Comparison of ENCODE assay signal across 14 cellular contexts in genomic region chr6:156425374-156425773, GRCh38.
A peak's percentile ranks its signal among the peaks of the same experiment; 100 is the strongest.
DNase-seq lines count a peak whose midpoint lies in the region; ATAC-seq and TF ChIP-seq lines count a peak whose summit lies in the region.
"Had no signal": no experiment of that assay in that cellular context is flagged by ENCODE, and none has a peak within 500 bp of the region (broad histone marks: within the 10 kb centered on the region; RNA-seq: fewer than 3 reads in every experiment).

No MANE protein-coding gene starts in this region.

- TF ChIP-seq CTCF in fibroblast of lung (conservative IDR thresholded peaks at IDR 0.05 in 1 of 2, IDR thresholded peaks at IDR 0.05 in 1 of 2; ENCODE audit: low read depth in 1 of 2, low read length in 2 of 2) = no peak
- no peak for TF ChIP-seq CTCF in CD14-positive monocyte (IDR thresholded peaks at IDR 0.05)

- DNase-seq in ELR (ENCODE audit: low read depth) (peak; percentile 59), fibroblast of lung (ENCODE audit: low read depth in 2 of 2) (peak; percentile 78 to 94), skeletal muscle cell (ENCODE audit: low read depth) (peak; percentile 48), germinal center (ENCODE audit: low spot score) (no peak), CD14-positive monocyte (ENCODE audit: low spot score) (no peak), NCI-H2029 treated with DMSO at 0.1 percent for 48 hours (lab: John Stamatoyannopoulos, UW) (no peak), NK-92 (lab: John Stamatoyannopoulos, UW; ENCODE audit: unreplicated experiment) (no peak)
- DNase-seq: activated naive CD4-positive, alpha-beta T cell treated with anti-CD3 and anti-CD28 coated beads, Interleukin-2, amount 10 ng/mL, durations not matched to agents 7 days and 5 days; CD8-positive, alpha-beta T cell; foreskin melanocyte; NCI-H345; right lobe of liver had no signal

- H3K27ac Mint-ChIP-seq in CD14-positive monocyte = no peak overlapping the region
- H3K27ac Mint-ChIP-seq: CD8-positive, alpha-beta T cell had no signal

- no peaks in the 10 kb centered on the region for H3K27me3 ChIP-seq in fibroblast of lung (ENCODE audit: control insufficient read depth, insufficient read depth, low read length)
- H3K27me3 ChIP-seq: right lobe of liver had no signal

- no peaks in the 10 kb centered on the region for H3K36me3 Mint-ChIP-seq in CD14-positive monocyte
- H3K36me3 Mint-ChIP-seq: CD8-positive, alpha-beta T cell had no signal

- no peak overlapping the region for H3K4me3 ChIP-seq in fibroblast of lung (replicated peaks in 1 of 4; ENCODE audit: control extremely low read depth in 1 of 4, insufficient read depth in 1 of 4, low read depth in 3 of 4, low read length in 4 of 4)
- H3K4me3 ChIP-seq in skeletal muscle cell (ENCODE audit: low read depth, low read length) = no peak overlapping the region
- H3K4me3 ChIP-seq: right lobe of liver had no signal

- no peaks in the 10 kb centered on the region for H3K9me3 ChIP-seq in fibroblast of lung (ENCODE audit: control insufficient read depth, insufficient read depth, low read depth, low read length)
- H3K9me3 ChIP-seq: right lobe of liver had no signal

- H4K20me1 ChIP-seq in fibroblast of lung (ENCODE audit: control insufficient read depth, extremely low read depth, insufficient read depth, low read length) = no peaks in the 10 kb centered on the region

- no peak overlapping the region for H3K4me3 Mint-ChIP-seq in CD14-positive monocyte
- H3K4me3 Mint-ChIP-seq: activated naive CD4-positive, alpha-beta T cell treated with anti-CD3 and anti-CD28 coated beads, Interleukin-2, amount 10 ng/mL, durations not matched to agents 7 days and 5 days had no signal

- H3K4me1 Mint-ChIP-seq in CD14-positive monocyte = peaks cover 7% of the 10 kb centered on the region

- H3K79me2 ChIP-seq in fibroblast of lung (ENCODE audit: control insufficient read depth, insufficient read depth, low read length) = no peaks in the 10 kb centered on the region

- intact Hi-C loops in CD14-positive monocyte (cut with micrococcal nuclease) = loop anchor here in 1 of 2 donors (2.0 kb wide), 1 partner anchor 33 kb away; no protein-coding TSS in a partner anchor

- peaks cover 9 to 16% (median 12%) of the 10 kb centered on the region in 7 donors for H3K9me3 Mint-ChIP-seq in CD14-positive monocyte
- H3K9me3 Mint-ChIP-seq: CD8-positive, alpha-beta T cell had no signal

- ATAC-seq in SK-N-SH treated with all-trans-retinoic acid at 6 μM for 48 hours = peak; percentile 92
- ATAC-seq: CD8-positive, alpha-beta T cell; HCT116; right lobe of liver had no signal

- H3K4me2 ChIP-seq in fibroblast of lung (ENCODE audit: extremely low read depth, insufficient read depth, low read length) = no peak overlapping the region

- no peak overlapping the region for H3K27ac ChIP-seq in fibroblast of lung (ENCODE audit: insufficient read depth, low read length)
- H3K27ac ChIP-seq: right lobe of liver had no signal

- H3K27me3 Mint-ChIP-seq in CD14-positive monocyte (ENCODE audit: low read depth in 3 of 3) = peaks cover 0 to 4% (median 0%) of the 10 kb centered on the region in 3 donors

- H3K9ac ChIP-seq in fibroblast of lung (ENCODE audit: insufficient read depth, low read length) = no peak overlapping the region

- H2AFZ ChIP-seq in fibroblast of lung (ENCODE audit: low read length) = no peak overlapping the region

- H3K4me1 ChIP-seq in fibroblast of lung (ENCODE audit: control insufficient read depth, extremely low read depth, insufficient read depth, low read length) = no peaks in the 10 kb centered on the region

- no peaks in the 10 kb centered on the region for H3K36me3 ChIP-seq in fibroblast of lung (ENCODE audit: control insufficient read depth, insufficient read depth, low read length)
- H3K36me3 ChIP-seq: right lobe of liver had no signal

TF ChIP-seq in SK-N-SH treated with all-trans-retinoic acid at 6 μM for 48 hours, 23 proteins besides CTCF, POLR2A, EP300 and RAD21:
- TF ChIP-seq GLIS3 (CRISPR knock-in tag; IDR thresholded peaks at IDR 0.05) (peak; percentile 73; the same call in 1 of the 2 replicates), PPARA (CRISPR knock-in tag; IDR thresholded peaks at IDR 0.05; ENCODE audit: borderline replicate concordance) (no peak), CREB5 (CRISPR knock-in tag; IDR thresholded peaks at IDR 0.05; ENCODE audit: low read depth) (peak; percentile 91), ZFP3 (CRISPR knock-in tag; IDR thresholded peaks at IDR 0.05) (0 out of 2 replicates have a peak, but pooled peaks have one; percentile 30), ISL1 (CRISPR knock-in tag; IDR thresholded peaks at IDR 0.05) (peak; percentile 70), TSHZ2 (CRISPR knock-in tag; IDR thresholded peaks at IDR 0.05) (no peak)

Comparison
In these comparisons a context has a peak if more than half of its experiments do, and no peak if none do; other contexts are left out.
1. DNase-seq: peak in ELR (single experiment), fibroblast of lung (2 of 2) and skeletal muscle cell (single experiment); none in germinal center (single experiment), CD14-positive monocyte (single experiment), NCI-H2029 treated with DMSO at 0.1 percent for 48 hours (single experiment) and NK-92 (single experiment).